In genomic region chr19:48713864-48714755, GRCh38 we compare ENCODE assay signal across 1 cellular context.
TF ChIP-seq lines count a peak whose summit lies in the region.

No MANE protein-coding gene starts in this region.

TF ChIP-seq in HepG2, 621 proteins besides CTCF, POLR2A, EP300 and RAD21 (continued from another document):
- TF ChIP-seq LRRFIP1 (CRISPR knock-in tag; conservative IDR thresholded peaks at IDR 0.05) (no peak), ZNF530 (CRISPR knock-in tag; IDR thresholded peaks at IDR 0.05; ENCODE audit: low read depth) (no peak), ZNF772 (CRISPR knock-in tag; IDR thresholded peaks at IDR 0.05) (no peak), SMAD9 (CRISPR knock-in tag; IDR thresholded peaks at IDR 0.05) (no peak), CBFB (CRISPR knock-in tag; IDR thresholded peaks at IDR 0.05) (0 out of 2 replicates have a peak, but pooled peaks have one; percentile 54), ZNF746 (CRISPR knock-in tag; IDR thresholded peaks at IDR 0.05) (no peak), ADNP (CRISPR knock-in tag; IDR thresholded peaks at IDR 0.05) (no peak), ZNF33B (CRISPR knock-in tag; IDR thresholded peaks at IDR 0.05) (peak; percentile 44; the same call in 1 of the 2 replicates), ZNF878 (CRISPR knock-in tag; IDR thresholded peaks at IDR 0.05) (no peak), ZSCAN25 (CRISPR knock-in tag; IDR thresholded peaks at IDR 0.05) (peak; percentile 65; the same call in 1 of the 2 replicates), AGO2 (optimal IDR thresholded peaks at IDR 0.05; ENCODE audit: low read depth, low read length) (peak; percentile 80), ZNF260 (CRISPR knock-in tag; IDR thresholded peaks at IDR 0.05; ENCODE audit: borderline replicate concordance, low read depth) (no peak), ZNF20 (CRISPR knock-in tag; IDR thresholded peaks at IDR 0.05) (no peak), NFKBIZ (CRISPR knock-in tag; IDR thresholded peaks at IDR 0.05) (peak; percentile 77; the same call in 1 of the 2 replicates), NFE2L2 (IDR thresholded peaks at IDR 0.05; ENCODE audit: low read length) (no peak), RFX5 (IDR thresholded peaks at IDR 0.05; ENCODE audit: low read depth, low read length) (peak; percentile 34), RBM39 (IDR thresholded peaks at IDR 0.05; ENCODE audit: low read depth, low read length, poor library complexity, severe bottlenecking) (peak; percentile 28), KLF13 (CRISPR knock-in tag; IDR thresholded peaks at IDR 0.05) (no peak), ZBTB1 (CRISPR knock-in tag; IDR thresholded peaks at IDR 0.05; ENCODE audit: borderline replicate concordance) (no peak), GLI4 (CRISPR knock-in tag; IDR thresholded peaks at IDR 0.05; ENCODE audit: borderline replicate concordance) (peak; percentile 44; the same call in 1 of the 2 replicates), GMEB1 (CRISPR knock-in tag; IDR thresholded peaks at IDR 0.05; ENCODE audit: borderline replicate concordance) (peak; percentile 58; the same call in 1 of the 2 replicates)
